Comparison of ENCODE assay signal across 1 cellular context in genomic region chr19:16531380-16531669, GRCh38.
TF ChIP-seq lines count a peak whose summit lies in the region.

No MANE protein-coding gene starts in this region.

TF ChIP-seq in H1, 55 proteins besides CTCF, POLR2A, EP300 and RAD21:
- TF ChIP-seq SRF (IDR thresholded peaks at IDR 0.05; ENCODE audit: low read depth, low read length) (no peak), RNF2 (IDR thresholded peaks at IDR 0.05; ENCODE audit: borderline replicate concordance, low read depth, low read length, missing control alignments, poor library complexity, severe bottlenecking) (no peak), BACH1 (IDR thresholded peaks at IDR 0.05; ENCODE audit: low read length) (no peak), CEBPB (IDR thresholded peaks at IDR 0.05; ENCODE audit: low read depth, low read length) (no peak), TCF12 (IDR thresholded peaks at IDR 0.05; ENCODE audit: low read depth, low read length) (no peak), MAFK (IDR thresholded peaks at IDR 0.05; ENCODE audit: low read depth, low read length) (no peak), SIN3A (conservative IDR thresholded peaks at IDR 0.05 in 1 of 2, IDR thresholded peaks at IDR 0.05 in 1 of 2; ENCODE audit: low read depth in 1 of 2, low read length in 2 of 2) (no peak), TAF7 (optimal IDR thresholded peaks at IDR 0.05; ENCODE audit: borderline replicate concordance, low read depth, low read length) (no peak)
- TF ChIP-seq, protein P1, sequence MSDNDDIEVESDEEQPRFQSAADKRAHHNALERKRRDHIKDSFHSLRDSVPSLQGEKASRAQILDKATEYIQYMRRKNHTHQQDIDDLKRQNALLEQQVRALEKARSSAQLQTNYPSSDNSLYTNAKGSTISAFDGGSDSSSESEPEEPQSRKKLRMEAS (IDR thresholded peaks at IDR 0.05), result no peak
TF ChIP-seq in H1: peak in this region for 0.
